10 cellular contexts compared by ENCODE assay signal in genomic region chr5:84816160-84816559, GRCh38.
"Had no signal": no experiment of that assay in that cellular context is flagged by ENCODE, and none has a peak within 500 bp of the region (broad histone marks: within the 10 kb centered on the region; RNA-seq: fewer than 3 reads in every experiment).

No MANE protein-coding gene starts in this region.

- DNase-seq: GM23248, GOT3, H7, H9, HCEC 1CT, HFFc6 had no signal

- H3K4me3 ChIP-seq: GM23248, HAP-1 had no signal

- H3K9me3 ChIP-seq: HAP-1 had no signal

- H2AFZ ChIP-seq: GM23248 had no signal

- H3K27ac ChIP-seq: GM23248 had no signal

- FAIRE-seq: H1, H54 had no signal

- ATAC-seq: HCT116 had no signal

- H3K36me3 ChIP-seq: HAP-1 had no signal

- H3K27ac Mint-ChIP-seq: H9, HFFc6 had no signal

- H3K4me1 ChIP-seq: HAP-1 had no signal

- H3K4me3 Mint-ChIP-seq: H9, HFFc6 had no signal
